ENCODE assay signal across 9 cellular contexts in the genomic region with DNA sequence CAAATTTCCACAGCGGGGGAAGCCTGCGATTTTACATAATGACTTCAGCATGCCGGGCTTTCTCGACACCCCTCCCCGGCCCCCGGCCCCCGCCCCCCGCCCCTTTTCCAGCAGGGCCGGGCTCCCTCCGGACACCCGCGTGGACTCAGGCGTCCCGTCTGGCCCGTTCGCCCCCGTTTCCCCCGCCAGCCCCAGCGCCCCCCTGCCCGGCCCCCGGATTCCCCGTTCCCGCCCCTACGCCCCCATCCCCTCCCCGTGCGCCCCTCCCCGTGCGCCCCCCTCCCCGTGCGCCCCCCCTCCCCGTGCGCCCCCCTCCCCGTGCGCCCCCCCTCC. TPM values are rescaled to one million over a fixed set of nuclear protein-coding genes. Genes with fewer than 3 reads are reported as not detected.
DNase-seq lines count a peak whose midpoint lies in the region; ATAC-seq and TF ChIP-seq lines count a peak whose summit lies in the region.
"Had no signal": no experiment of that assay in that cellular context is flagged by ENCODE, and none has a peak within 500 bp of the region (broad histone marks: within the 10 kb centered on the region; RNA-seq: fewer than 3 reads in every experiment).

No MANE protein-coding gene starts in this region.

- peak; percentile 16 for DNase-seq in NCI-H1694 treated with DMSO at 0.1 percent for 48 hours (lab: John Stamatoyannopoulos, UW)
- DNase-seq in NCI-H1694 (lab: John Stamatoyannopoulos, UW): no peak
- no peak for DNase-seq in T-cell
- DNase-seq in immature natural killer cell: no peak
- DNase-seq in stomach: no peak
- no peak for DNase-seq in middle frontal gyrus (ENCODE audit: extremely low spot score, low spot score)
- no peak for DNase-seq in NCI-H1105 (lab: John Stamatoyannopoulos, UW)
- DNase-seq in dedifferentiated amniotic fluid mesenchymal stem cell (ENCODE audit: extremely low spot score): no peak
- DNase-seq: NCI-H1417 treated with DMSO at 0.1 percent for 48 hours had no signal

- peaks cover 3 to 94% (median 57%) of the 10 kb centered on the region in 3 donors for H3K27me3 ChIP-seq in stomach

- H3K4me3 ChIP-seq in stomach: peak overlapping the region; percentile 54 to 69 (median 60)

- ATAC-seq in T-cell (replicated peaks in 1 of 4): no peak

- CTCF ChIA-PET in T-cell (lab: Charles Lee): no interaction called here

- H3K36me3 Mint-ChIP-seq in T-cell: no peaks in the 10 kb centered on the region
- peaks cover 0 to 4% (median 0%) of the 10 kb centered on the region in 3 donors for H3K36me3 Mint-ChIP-seq in immature natural killer cell

- H3K4me1 ChIP-seq in stomach: peaks cover 41 to 63% (median 58%) of the 10 kb centered on the region in 4 donors

- no peak for TF ChIP-seq CTCF in stomach (IDR thresholded peaks at IDR 0.05)

- H3K27me3 Mint-ChIP-seq in T-cell: peaks cover 0 to 3% of the 10 kb centered on the region in 2 donors
- peaks cover 6 to 36% (median 28%) of the 10 kb centered on the region in 3 donors for H3K27me3 Mint-ChIP-seq in immature natural killer cell (ENCODE audit: low read depth in 3 of 3)

- H3K4me3 Mint-ChIP-seq in T-cell (peak overlapping the region; percentile 76 to 90 (median 84)), immature natural killer cell (peak overlapping the region; percentile 80 to 90 (median 84))

- intact Hi-C loops in stomach (cut with DNase I; ENCODE audit: low total_unique reads): no loop called here

- no peak overlapping the region for H3K27ac Mint-ChIP-seq in T-cell
- H3K27ac Mint-ChIP-seq in immature natural killer cell: peak overlapping the region in 2 of 6 donors; percentile 40 to 79

- POLR2A ChIA-PET in T-cell (lab: Charles Lee): no interaction called here

- H3K36me3 ChIP-seq in stomach: no peaks in the 10 kb centered on the region

- H3K4me1 Mint-ChIP-seq in T-cell (peaks cover 32 to 37% (median 36%) of the 10 kb centered on the region in 3 donors), immature natural killer cell (peaks cover 24 to 31% of the 10 kb centered on the region in 2 donors)

- no peak for TF ChIP-seq EP300 in stomach (IDR thresholded peaks at IDR 0.05)

- peak overlapping the region in 4 of 5 donors; percentile 84 to 89 (median 84) for H3K27ac ChIP-seq in stomach

- no peaks in the 10 kb centered on the region for H3K9me3 Mint-ChIP-seq in T-cell
- peaks cover 0 to 2% (median 0%) of the 10 kb centered on the region in 6 donors for H3K9me3 Mint-ChIP-seq in immature natural killer cell

- TF ChIP-seq POLR2A in stomach (IDR thresholded peaks at IDR 0.05): no peak

- H3K9me3 ChIP-seq in stomach: no peaks in the 10 kb centered on the region

- WGBS in stomach, 5 donors: 0 to 4% (median 2%) methylated on average over 4 to 28 of the region's 34 CpGs

RNA-seq across cellular contexts. Expression of a gene that starts 0.5 kb away (rescaled TPM):
- total RNA-seq in T-cell: 100 to 1,000 TPM in 1 of 5 donors, 10 to 100 TPM in 4; 58.1 to 108 (median 66.0) TPM
- 10 to 100 TPM in 1 of 3 donors, 1 to 10 TPM in 2; 3.1 to 17.6 (median 8.9) TPM for polyA plus RNA-seq in immature natural killer cell
- total RNA-seq in stomach: 10 to 100 TPM in 1 of 5 donors, 1 to 10 TPM in 4; 5.4 to 14.0 (median 6.6) TPM
- polyA plus RNA-seq in stomach: 1 to 10 TPM; 2.6 to 8.2 (median 2.6) TPM
